Comparison of ENCODE assay signal across 16 cellular contexts in genomic region chr9:38257626-38258215, GRCh38.
DNase-seq lines count a peak whose midpoint lies in the region; TF ChIP-seq lines count a peak whose summit lies in the region.
"Had no signal": no experiment of that assay in that cellular context is flagged by ENCODE, and none has a peak within 500 bp of the region (broad histone marks: within the 10 kb centered on the region; RNA-seq: fewer than 3 reads in every experiment).

No MANE protein-coding gene starts in this region.

- peaks cover 3% of the 10 kb centered on the region for H3K27me3 Mint-ChIP-seq in neural progenitor cell (ENCODE audit: insufficient read depth, low read depth)
- peaks cover 12% of the 10 kb centered on the region for H3K27me3 Mint-ChIP-seq in activated naive CD4-positive, alpha-beta T cell treated with anti-CD3 and anti-CD28 coated beads, Interleukin-2, amount 10 ng/mL, durations not matched to agents 7 days and 5 days

- H3K4me1 Mint-ChIP-seq in neural progenitor cell: no peaks in the 10 kb centered on the region
- no peaks in the 10 kb centered on the region for H3K4me1 Mint-ChIP-seq in activated naive CD4-positive, alpha-beta T cell treated with anti-CD3 and anti-CD28 coated beads, Interleukin-2, amount 10 ng/mL, durations not matched to agents 7 days and 5 days
- H3K4me1 Mint-ChIP-seq: CD14-positive monocyte; CD4-positive, alpha-beta memory T cell had no signal

- H3K79me2 ChIP-seq in neural progenitor cell (ENCODE audit: low read depth): no peaks in the 10 kb centered on the region

- H3K27ac ChIP-seq in coronary artery: no peak overlapping the region
- H3K27ac ChIP-seq in neural progenitor cell: no peak overlapping the region
- H3K27ac ChIP-seq: GM23248, HL-60 had no signal

- no peaks in the 10 kb centered on the region for H3F3A ChIP-seq in neural progenitor cell (ENCODE audit: low read depth)

- DNase-seq in M059J (ENCODE audit: low read depth) (peak; percentile 22), coronary artery (ENCODE audit: low spot score) (peak; percentile 46), neural progenitor cell (ENCODE audit: low spot score) (no peak), globus pallidus (ENCODE audit: low spot score) (no peak), AG20443 (ENCODE audit: low spot score) (no peak)
- no peak for DNase-seq in activated naive CD4-positive, alpha-beta T cell treated with anti-CD3 and anti-CD28 coated beads, Interleukin-2, amount 10 ng/mL, durations not matched to agents 7 days and 5 days
- DNase-seq: ACHN; AML-193; CD4-positive, alpha-beta memory T cell; DMS153; DMS79; GDM1; GM23248 had no signal

- peak overlapping the region; percentile 57 for H2AFZ ChIP-seq in neural progenitor cell (replicated peaks)
- H2AFZ ChIP-seq: GM23248 had no signal

- no peaks in the 10 kb centered on the region for H3K36me3 ChIP-seq in neural progenitor cell
- H3K36me3 ChIP-seq: HAP-1 had no signal

- peaks cover 7% of the 10 kb centered on the region for H3K9me3 Mint-ChIP-seq in neural progenitor cell
- no peaks in the 10 kb centered on the region for H3K9me3 Mint-ChIP-seq in activated naive CD4-positive, alpha-beta T cell treated with anti-CD3 and anti-CD28 coated beads, Interleukin-2, amount 10 ng/mL, durations not matched to agents 7 days and 5 days

- no peaks in the 10 kb centered on the region for H3K27me3 ChIP-seq in neural progenitor cell

- CTCF ChIA-PET in activated naive CD4-positive, alpha-beta T cell treated with anti-CD3 and anti-CD28 coated beads, Interleukin-2, amount 10 ng/mL, durations not matched to agents 7 days and 5 days (lab: Charles Lee): no interaction called here

- TF ChIP-seq CTCF in coronary artery (IDR thresholded peaks at IDR 0.05) (no peak), neural progenitor cell (IDR thresholded peaks at IDR 0.05) (no peak)

- no peak overlapping the region for H3K27ac Mint-ChIP-seq in neural progenitor cell
- H3K27ac Mint-ChIP-seq in activated naive CD4-positive, alpha-beta T cell treated with anti-CD3 and anti-CD28 coated beads, Interleukin-2, amount 10 ng/mL, durations not matched to agents 7 days and 5 days: no peak overlapping the region
- H3K27ac Mint-ChIP-seq: CD4-positive, alpha-beta memory T cell had no signal

- H3K4me2 ChIP-seq in neural progenitor cell: no peak overlapping the region

- peaks cover 1% of the 10 kb centered on the region for H3K36me3 Mint-ChIP-seq in neural progenitor cell
- no peaks in the 10 kb centered on the region for H3K36me3 Mint-ChIP-seq in activated naive CD4-positive, alpha-beta T cell treated with anti-CD3 and anti-CD28 coated beads, Interleukin-2, amount 10 ng/mL, durations not matched to agents 7 days and 5 days
- H3K36me3 Mint-ChIP-seq: CD14-positive monocyte; CD4-positive, alpha-beta memory T cell had no signal

- H3K4me1 ChIP-seq in neural progenitor cell: peaks cover 7% of the 10 kb centered on the region
- H3K4me1 ChIP-seq: HAP-1 had no signal

- peak overlapping the region; percentile 23 for H3K4me3 Mint-ChIP-seq in neural progenitor cell
- H3K4me3 Mint-ChIP-seq in activated naive CD4-positive, alpha-beta T cell treated with anti-CD3 and anti-CD28 coated beads, Interleukin-2, amount 10 ng/mL, durations not matched to agents 7 days and 5 days: no peak overlapping the region
- H3K4me3 Mint-ChIP-seq: CD4-positive, alpha-beta memory T cell had no signal

- no peak overlapping the region for H3K4me3 ChIP-seq in coronary artery
- no peak overlapping the region for H3K4me3 ChIP-seq in neural progenitor cell
- H3K4me3 ChIP-seq: GM23248, HAP-1 had no signal

- no peaks in the 10 kb centered on the region for H3K9me3 ChIP-seq in neural progenitor cell (ENCODE audit: low read depth)
- H3K9me3 ChIP-seq: HAP-1 had no signal

- no peaks in the 10 kb centered on the region for H4K20me1 ChIP-seq in neural progenitor cell (ENCODE audit: low read depth)

- H3K9ac ChIP-seq in neural progenitor cell: no peak overlapping the region
- H3K9ac ChIP-seq: GM23248 had no signal

Comparison
In these comparisons a context has a peak if more than half of its experiments do, and no peak if none do; other contexts are left out.
1. DNase-seq: peak in M059J (single experiment) and coronary artery (single experiment); none in neural progenitor cell (single experiment), globus pallidus (single experiment), activated naive CD4-positive, alpha-beta T cell treated with anti-CD3 and anti-CD28 coated beads, Interleukin-2, amount 10 ng/mL, durations not matched to agents 7 days and 5 days (single experiment) and AG20443 (single experiment).